ENCODE assay signal across 9 cellular contexts in genomic region chr18:26710460-26711096, GRCh38.
A peak's percentile ranks its signal among the peaks of the same experiment; 100 is the strongest.
DNase-seq lines count a peak whose midpoint lies in the region; ATAC-seq lines count a peak whose summit lies in the region.
"Had no signal": no experiment of that assay in that cellular context is flagged by ENCODE, and none has a peak within 500 bp of the region (broad histone marks: within the 10 kb centered on the region; RNA-seq: fewer than 3 reads in every experiment).

No MANE protein-coding gene starts in this region.

- ATAC-seq in GM19351 (IDR thresholded peaks at IDR 0.05; ENCODE audit: unreplicated experiment), result peak; percentile 96
- ATAC-seq in HG03103 (IDR thresholded peaks at IDR 0.05; ENCODE audit: low read depth, unreplicated experiment), result peak; percentile 95
- no peak for ATAC-seq in activated CD4-positive, CD25-positive, alpha-beta regulatory T cell treated with anti-CD3 and anti-CD28 coated beads, Interleukin-2, amount 50 U/mL, for 24 hours

- DNase-seq in ELF-1 (ENCODE audit: low read depth, low spot score) (peak; percentile 18), SJCRH30 (peak; percentile 10 to 66), ureter (ENCODE audit: low spot score) (no peak), posterior vena cava (ENCODE audit: low spot score) (no peak)
- DNase-seq in activated naive CD4-positive, alpha-beta T cell (lab: John Stamatoyannopoulos, UW), result no peak
- DNase-seq: stimulated activated CD4-positive, alpha-beta T cell treated with anti-CD3 and anti-CD28 coated beads, Interleukin-4, amount 100 ng/mL, for 24 hours had no signal

- no peaks in the 10 kb centered on the region for H3K36me3 ChIP-seq in SJCRH30

- no peaks in the 10 kb centered on the region for H3K27me3 ChIP-seq in SJCRH30

- intact Hi-C loops in posterior vena cava (cut with DNase I), result no loop called here

- H3K4me3 ChIP-seq in SJCRH30, result no peak overlapping the region

- H3K4me1 ChIP-seq in SJCRH30, result 0 out of 2 replicates have a peak, but pooled peaks cover 3% of the 10 kb centered on the region

- no peak overlapping the region for H3K27ac ChIP-seq in SJCRH30

- H3K9me3 ChIP-seq in SJCRH30 (replicated peaks), result no peaks in the 10 kb centered on the region

Comparison
In these comparisons a context has a peak if more than half of its experiments do, and no peak if none do; other contexts are left out.
1. DNase-seq: peak in ELF-1 (single experiment) and SJCRH30 (2 of 2); none in ureter (single experiment), posterior vena cava (single experiment) and activated naive CD4-positive, alpha-beta T cell (0 of 4).
2. ATAC-seq: peak in GM19351 (single experiment) and HG03103 (single experiment); none in activated CD4-positive, CD25-positive, alpha-beta regulatory T cell treated with anti-CD3 and anti-CD28 coated beads, Interleukin-2, amount 50 U/mL, for 24 hours (0 of 2).